Comparison of ENCODE assay signal across 1 cellular context in genomic region chr7:130365511-130366441, GRCh38.
TF ChIP-seq lines count a peak whose summit lies in the region.

No MANE protein-coding gene starts in this region.

TF ChIP-seq in WTC11, 78 proteins besides CTCF, POLR2A, EP300 and RAD21 (continued from another document):
- TF ChIP-seq ZNF671 (CRISPR knock-in tag; IDR thresholded peaks at IDR 0.05) (no peak), FOXP1 (CRISPR knock-in tag; IDR thresholded peaks at IDR 0.05; ENCODE audit: borderline replicate concordance) (no peak), ERG (CRISPR knock-in tag; IDR thresholded peaks at IDR 0.05) (no peak), STAT6 (CRISPR knock-in tag; conservative IDR thresholded peaks at IDR 0.05; ENCODE audit: low read depth) (no peak)
